Comparison of ENCODE assay signal across 21 cellular contexts in the genomic region with DNA sequence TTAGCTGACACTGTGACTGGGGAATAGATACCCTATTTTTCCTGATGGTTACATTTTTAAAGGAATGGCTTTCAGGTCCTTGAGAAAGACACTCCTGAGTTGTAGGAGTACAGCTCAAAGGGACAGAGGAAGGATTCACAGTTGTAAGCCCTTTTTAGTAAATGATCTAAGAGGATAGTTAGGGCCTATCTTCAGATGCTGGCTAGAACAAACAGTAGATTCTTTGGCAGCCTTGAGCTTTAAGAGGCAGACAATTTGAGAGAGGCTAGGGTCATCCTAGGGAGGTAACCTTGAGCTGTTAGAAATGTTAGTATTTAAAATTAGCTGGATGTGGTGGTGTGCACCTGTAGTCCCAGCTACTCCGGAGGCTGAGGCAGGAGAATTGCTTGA.
DNase-seq lines count a peak whose midpoint lies in the region; ATAC-seq, FAIRE-seq and TF ChIP-seq lines count a peak whose summit lies in the region.
"Had no signal": no experiment of that assay in that cellular context is flagged by ENCODE, and none has a peak within 500 bp of the region (broad histone marks: within the 10 kb centered on the region; RNA-seq: fewer than 3 reads in every experiment).

No MANE protein-coding gene starts in this region.

- SMC1A ChIA-PET in GM12878 (lab: Charles Lee; ENCODE audit: uncharacterized antibody, unreplicated experiment) = interaction anchor here (0.9 to 4.6 kb wide), 7 partner anchors 11 to 226 kb away, joined by 3 to 30 read pairs (median 3); no protein-coding TSS in a partner anchor

- in situ Hi-C loops in GM12878 (cut with MboI) = no loop called here

- intact Hi-C loops in left cardiac atrium (cut with DNase I) = no loop called here
- intact Hi-C loops in left ventricle myocardium inferior (cut with micrococcal nuclease) = no loop called here
- intact Hi-C loops in GM12878 (cut with micrococcal nuclease; ENCODE audit: unreplicated experiment) = no loop called here

- H3K27ac ChIP-seq in left ventricle myocardium inferior (replicated peaks) = no peak overlapping the region
- no peak overlapping the region for H3K27ac ChIP-seq in GM12878 (ENCODE audit: control insufficient read depth, insufficient read depth)
- H3K27ac ChIP-seq in RWPE1 = no peak overlapping the region

- no peak overlapping the region for H3K9ac ChIP-seq in GM12878 (ENCODE audit: control insufficient read depth, insufficient read depth, low read length)

- no peaks in the 10 kb centered on the region for H3K9me3 ChIP-seq in left ventricle myocardium inferior (replicated peaks)
- no peaks in the 10 kb centered on the region for H3K9me3 ChIP-seq in GM12878 (replicated peaks; ENCODE audit: control insufficient read depth, insufficient read depth, low read length)
- H3K9me3 ChIP-seq: adrenal gland, transverse colon had no signal

- no peak for TF ChIP-seq CTCF in left ventricle myocardium inferior (IDR thresholded peaks at IDR 0.05; ENCODE audit: borderline replicate concordance)
- no peak for TF ChIP-seq CTCF in GM12878 (IDR thresholded peaks at IDR 0.05 in 2 of 3, conservative IDR thresholded peaks at IDR 0.05 in 1 of 3; ENCODE audit: control insufficient read depth in 2 of 3, extremely low read depth in 1 of 3, insufficient read depth in 1 of 3, low read depth in 3 of 3, low read length in 3 of 3)
- TF ChIP-seq CTCF in RWPE1 (conservative IDR thresholded peaks at IDR 0.05; ENCODE audit: low read depth) = no peak

- peaks cover under 1% of the 10 kb centered on the region; the same call in 1 of the 2 replicates for H4K20me1 ChIP-seq in GM12878 (ENCODE audit: control insufficient read depth, insufficient read depth)

- RAD21 ChIA-PET in GM12878 (lab: Charles Lee; ENCODE audit: unreplicated experiment) = interaction anchor here (0.8 to 1.9 kb wide), 2 partner anchors 8 to 50 kb away, joined by 3 to 7 read pairs; no protein-coding TSS in a partner anchor

- H3K27me3 ChIP-seq in left ventricle myocardium inferior (ENCODE audit: low read depth) = no peaks in the 10 kb centered on the region
- no peaks in the 10 kb centered on the region for H3K27me3 ChIP-seq in GM12878 (replicated peaks in 1 of 2; ENCODE audit: control insufficient read depth in 2 of 2, insufficient read depth in 2 of 2, low read length in 1 of 2)
- H3K27me3 ChIP-seq: adrenal gland, transverse colon had no signal

- POLR2A ChIA-PET in GM12878 (lab: Charles Lee) (interaction anchor here (0.6 to 0.7 kb wide), 2 partner anchors 42 to 103 kb away, joined by 3 read pairs; no protein-coding TSS in a partner anchor), RWPE1 (lab: Yijun Ruan, JAX; ENCODE audit: low non-redundant PET) (no interaction called here)

- H3K4me2 ChIP-seq in GM12878 (ENCODE audit: control insufficient read depth, insufficient read depth) = no peak overlapping the region

- H3K4me1 ChIP-seq in left ventricle myocardium inferior (peaks cover 46% of the 10 kb centered on the region), GM12878 (ENCODE audit: control insufficient read depth, insufficient read depth, low read length) (no peaks in the 10 kb centered on the region)

- 100% methylated on average over 1 of the region's 1 CpG for WGBS in GM12878 (ENCODE audit: insufficient coverage, insufficient replicate concordance, low lambda C conversion rate, missing lambda C conversion rate)

- TSS peak; percentile 40 for BruUV-seq in GM12878 (replicated peaks; lab: Mats Ljungman, UMichigan)

- H3K79me2 ChIP-seq in GM12878 (ENCODE audit: control insufficient read depth, insufficient read depth, low read length) = peaks cover 13% of the 10 kb centered on the region

- no peak overlapping the region for H2AFZ ChIP-seq in GM12878 (ENCODE audit: control insufficient read depth, low read depth, low read length)

- no peak for FAIRE-seq in GM12878 (lab: Jason Lieb, UNC)

- CTCF ChIA-PET in GM12878 (lab: Yijun Ruan, JAX) (interaction anchor here (0.9 to 1.8 kb wide), 2 partner anchors 9 to 50 kb away, joined by 3 to 7 read pairs; no protein-coding TSS in a partner anchor), RWPE1 (lab: Yijun Ruan, JAX) (interaction anchor here (0.6 kb wide), 1 partner anchor 645 kb away, joined by 4 read pairs; no protein-coding TSS in a partner anchor)

- H3K4me3 ChIP-seq in left ventricle myocardium inferior = no peak overlapping the region
- H3K4me3 ChIP-seq in GM12878 = no peak overlapping the region
- H3K4me3 ChIP-seq: adrenal gland, transverse colon had no signal

- no peak for TF ChIP-seq RAD21 in GM12878 (IDR thresholded peaks at IDR 0.05; ENCODE audit: insufficient read depth, low read depth, low read length)

- peak; percentile 19 to 77 for ATAC-seq in left cardiac atrium
- ATAC-seq in GM12878 = no peak

- no peak for DNase-seq in left cardiac atrium
- DNase-seq in left ventricle myocardium inferior = no peak
- no peak for DNase-seq in GM12878 (ENCODE audit: low read depth, low spot score)
- peak; percentile 48 for DNase-seq in myocyte (ENCODE audit: low read depth)
- no peak for DNase-seq in nucleus accumbens (lab: John Stamatoyannopoulos, UW)
- DNase-seq in RWPE1 (ENCODE audit: low spot score) = no peak
- DNase-seq in NCI-H1092 (lab: John Stamatoyannopoulos, UW) = no peak
- no peak for DNase-seq in retina
- DNase-seq: activated CD4-positive, alpha-beta T cell treated with anti-CD3 and anti-CD28 coated beads, Interleukin-2, amount 10 ng/mL, durations not matched to agents 24 days and 14 days; activated T-cell treated with anti-CD3 and anti-CD28 coated beads, Interleukin-2, amount 50 U/mL, for 48 hours; adrenal gland; DMS79; effector CD4-positive, alpha-beta T cell; GDM1; KG1; NCI-H1436 treated with DMSO at 0.1 percent for 48 hours; NCI-H2107; NCI-H446 treated with DMSO at 0.1 percent for 48 hours; NCI-H82; stimulated activated CD4-positive, alpha-beta T cell treated with anti-CD3 and anti-CD28 coated beads, Interleukin-2, amount 100 ng/mL, for 48 hours; transverse colon had no signal

- no peaks in the 10 kb centered on the region for H3K36me3 ChIP-seq in left ventricle myocardium inferior
- H3K36me3 ChIP-seq in GM12878 (ENCODE audit: control insufficient read depth in 2 of 2, insufficient read depth in 2 of 2, low read length in 1 of 2) = no peaks in the 10 kb centered on the region
- H3K36me3 ChIP-seq: adrenal gland, transverse colon had no signal

- no peak for TF ChIP-seq POLR2A in GM12878 (IDR thresholded peaks at IDR 0.05; ENCODE audit: low read depth, low read length)

- no peak for TF ChIP-seq EP300 in GM12878 (IDR thresholded peaks at IDR 0.05; ENCODE audit: borderline replicate concordance in 1 of 2, control insufficient read depth in 1 of 2, low read depth in 2 of 2, low read length in 2 of 2)

TF ChIP-seq in GM12878, 131 proteins besides CTCF, POLR2A, EP300 and RAD21 (continues in another document):
- TF ChIP-seq, protein P1, sequence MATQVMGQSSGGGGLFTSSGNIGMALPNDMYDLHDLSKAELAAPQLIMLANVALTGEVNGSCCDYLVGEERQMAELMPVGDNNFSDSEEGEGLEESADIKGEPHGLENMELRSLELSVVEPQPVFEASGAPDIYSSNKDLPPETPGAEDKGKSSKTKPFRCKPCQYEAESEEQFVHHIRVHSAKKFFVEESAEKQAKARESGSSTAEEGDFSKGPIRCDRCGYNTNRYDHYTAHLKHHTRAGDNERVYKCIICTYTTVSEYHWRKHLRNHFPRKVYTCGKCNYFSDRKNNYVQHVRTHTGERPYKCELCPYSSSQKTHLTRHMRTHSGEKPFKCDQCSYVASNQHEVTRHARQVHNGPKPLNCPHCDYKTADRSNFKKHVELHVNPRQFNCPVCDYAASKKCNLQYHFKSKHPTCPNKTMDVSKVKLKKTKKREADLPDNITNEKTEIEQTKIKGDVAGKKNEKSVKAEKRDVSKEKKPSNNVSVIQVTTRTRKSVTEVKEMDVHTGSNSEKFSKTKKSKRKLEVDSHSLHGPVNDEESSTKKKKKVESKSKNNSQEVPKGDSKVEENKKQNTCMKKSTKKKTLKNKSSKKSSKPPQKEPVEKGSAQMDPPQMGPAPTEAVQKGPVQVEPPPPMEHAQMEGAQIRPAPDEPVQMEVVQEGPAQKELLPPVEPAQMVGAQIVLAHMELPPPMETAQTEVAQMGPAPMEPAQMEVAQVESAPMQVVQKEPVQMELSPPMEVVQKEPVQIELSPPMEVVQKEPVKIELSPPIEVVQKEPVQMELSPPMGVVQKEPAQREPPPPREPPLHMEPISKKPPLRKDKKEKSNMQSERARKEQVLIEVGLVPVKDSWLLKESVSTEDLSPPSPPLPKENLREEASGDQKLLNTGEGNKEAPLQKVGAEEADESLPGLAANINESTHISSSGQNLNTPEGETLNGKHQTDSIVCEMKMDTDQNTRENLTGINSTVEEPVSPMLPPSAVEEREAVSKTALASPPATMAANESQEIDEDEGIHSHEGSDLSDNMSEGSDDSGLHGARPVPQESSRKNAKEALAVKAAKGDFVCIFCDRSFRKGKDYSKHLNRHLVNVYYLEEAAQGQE (IDR thresholded peaks at IDR 0.05; ENCODE audit: low read depth, low read length) = no peak
- TF ChIP-seq RUNX3 (IDR thresholded peaks at IDR 0.05; ENCODE audit: low read length) (no peak), GABPA (IDR thresholded peaks at IDR 0.05; ENCODE audit: low read depth) (no peak), ZSCAN29 (IDR thresholded peaks at IDR 0.05) (no peak), RCOR1 (conservative IDR thresholded peaks at IDR 0.05; ENCODE audit: low read depth, low read length) (no peak), ZNF207 (IDR thresholded peaks at IDR 0.05; ENCODE audit: borderline replicate concordance) (no peak), TBL1XR1 (IDR thresholded peaks at IDR 0.05; ENCODE audit: low read depth, low read length) (no peak), ASH2L (IDR thresholded peaks at IDR 0.05; ENCODE audit: borderline replicate concordance, low read depth) (no peak), YBX1 (IDR thresholded peaks at IDR 0.05) (no peak), DPF2 (IDR thresholded peaks at IDR 0.05) (no peak)
- TF ChIP-seq, protein P2, sequence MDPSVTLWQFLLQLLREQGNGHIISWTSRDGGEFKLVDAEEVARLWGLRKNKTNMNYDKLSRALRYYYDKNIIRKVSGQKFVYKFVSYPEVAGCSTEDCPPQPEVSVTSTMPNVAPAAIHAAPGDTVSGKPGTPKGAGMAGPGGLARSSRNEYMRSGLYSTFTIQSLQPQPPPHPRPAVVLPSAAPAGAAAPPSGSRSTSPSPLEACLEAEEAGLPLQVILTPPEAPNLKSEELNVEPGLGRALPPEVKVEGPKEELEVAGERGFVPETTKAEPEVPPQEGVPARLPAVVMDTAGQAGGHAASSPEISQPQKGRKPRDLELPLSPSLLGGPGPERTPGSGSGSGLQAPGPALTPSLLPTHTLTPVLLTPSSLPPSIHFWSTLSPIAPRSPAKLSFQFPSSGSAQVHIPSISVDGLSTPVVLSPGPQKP (IDR thresholded peaks at IDR 0.05; ENCODE audit: low read depth, low read length) = no peak
- TF ChIP-seq, protein P3, sequence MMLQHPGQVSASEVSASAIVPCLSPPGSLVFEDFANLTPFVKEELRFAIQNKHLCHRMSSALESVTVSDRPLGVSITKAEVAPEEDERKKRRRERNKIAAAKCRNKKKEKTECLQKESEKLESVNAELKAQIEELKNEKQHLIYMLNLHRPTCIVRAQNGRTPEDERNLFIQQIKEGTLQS (IDR thresholded peaks at IDR 0.05; ENCODE audit: borderline replicate concordance, extremely low read depth, low read depth, low read length) = no peak
